ENCODE assay signal across 13 cellular contexts in genomic region chr7:110573862-110574528, GRCh38.
DNase-seq lines count a peak whose midpoint lies in the region; ATAC-seq lines count a peak whose summit lies in the region.
"Had no signal": no experiment of that assay in that cellular context is flagged by ENCODE, and none has a peak within 500 bp of the region (broad histone marks: within the 10 kb centered on the region; RNA-seq: fewer than 3 reads in every experiment).

No MANE protein-coding gene starts in this region.

- ATAC-seq in GM21786 (IDR thresholded peaks at IDR 0.05; ENCODE audit: unreplicated experiment): no peak
- ATAC-seq: activated CD8-positive, alpha-beta memory T cell treated with anti-CD3 and anti-CD28 coated beads, Interleukin-2, amount 10 ng/mL, durations not matched to agents 7 days and 5 days had no signal

- no peaks in the 10 kb centered on the region for H3K9me3 Mint-ChIP-seq in activated CD4-positive, alpha-beta T cell treated with anti-CD3 and anti-CD28 coated beads, Interleukin-2, amount 10 ng/mL, durations not matched to agents 7 days and 5 days

- H3K36me3 Mint-ChIP-seq in activated CD4-positive, alpha-beta T cell treated with anti-CD3 and anti-CD28 coated beads, Interleukin-2, amount 10 ng/mL, durations not matched to agents 7 days and 5 days (ENCODE audit: low read depth): no peaks in the 10 kb centered on the region
- H3K36me3 Mint-ChIP-seq: activated CD8-positive, alpha-beta memory T cell treated with anti-CD3 and anti-CD28 coated beads, Interleukin-2, amount 10 ng/mL, durations not matched to agents 7 days and 5 days had no signal

- H3K27me3 Mint-ChIP-seq in activated CD4-positive, alpha-beta T cell treated with anti-CD3 and anti-CD28 coated beads, Interleukin-2, amount 10 ng/mL, durations not matched to agents 7 days and 5 days: peaks cover 15% of the 10 kb centered on the region
- H3K27me3 Mint-ChIP-seq: activated CD8-positive, alpha-beta memory T cell treated with anti-CD3 and anti-CD28 coated beads, Interleukin-2, amount 10 ng/mL, durations not matched to agents 7 days and 5 days had no signal

- H3K4me3 Mint-ChIP-seq in activated CD4-positive, alpha-beta T cell treated with anti-CD3 and anti-CD28 coated beads, Interleukin-2, amount 10 ng/mL, durations not matched to agents 7 days and 5 days: no peak overlapping the region
- H3K4me3 Mint-ChIP-seq: activated CD8-positive, alpha-beta memory T cell treated with anti-CD3 and anti-CD28 coated beads, Interleukin-2, amount 10 ng/mL, durations not matched to agents 7 days and 5 days had no signal

- no peak overlapping the region for H3K27ac Mint-ChIP-seq in activated CD4-positive, alpha-beta T cell treated with anti-CD3 and anti-CD28 coated beads, Interleukin-2, amount 10 ng/mL, durations not matched to agents 7 days and 5 days
- H3K27ac Mint-ChIP-seq: activated CD8-positive, alpha-beta memory T cell treated with anti-CD3 and anti-CD28 coated beads, Interleukin-2, amount 10 ng/mL, durations not matched to agents 7 days and 5 days had no signal

- DNase-seq in GM04504 (ENCODE audit: low read depth) (peak; percentile 18), OCI-M1 (lab: John Stamatoyannopoulos, UW) (peak; percentile 35), dedifferentiated amniotic fluid mesenchymal stem cell (ENCODE audit: extremely low spot score) (peak; percentile 69), non-pigmented ciliary epithelial cell (ENCODE audit: low read depth) (peak; percentile 79), NCI-H2081 treated with DMSO at 0.1 percent for 48 hours (lab: John Stamatoyannopoulos, UW) (no peak), KG1 (lab: John Stamatoyannopoulos, UW) (no peak)
- DNase-seq in activated CD4-positive, alpha-beta T cell treated with anti-CD3 and anti-CD28 coated beads, Interleukin-2, amount 10 ng/mL, durations not matched to agents 7 days and 5 days: no peak
- DNase-seq: activated CD8-positive, alpha-beta memory T cell treated with anti-CD3 and anti-CD28 coated beads, Interleukin-2, amount 10 ng/mL, durations not matched to agents 7 days and 5 days; kidney; NCI-H1694 treated with DMSO at 0.1 percent for 48 hours; stimulated activated CD4-positive, alpha-beta T cell treated with anti-CD3 and anti-CD28 coated beads, Interleukin-15, amount 100 ng/mL, for 24 hours; T-helper 2 cell had no signal

- peaks cover 3% of the 10 kb centered on the region for H3K4me1 Mint-ChIP-seq in activated CD4-positive, alpha-beta T cell treated with anti-CD3 and anti-CD28 coated beads, Interleukin-2, amount 10 ng/mL, durations not matched to agents 7 days and 5 days
- H3K4me1 Mint-ChIP-seq: activated CD8-positive, alpha-beta memory T cell treated with anti-CD3 and anti-CD28 coated beads, Interleukin-2, amount 10 ng/mL, durations not matched to agents 7 days and 5 days had no signal

- CTCF ChIA-PET in activated CD4-positive, alpha-beta T cell treated with anti-CD3 and anti-CD28 coated beads, Interleukin-2, amount 10 ng/mL, durations not matched to agents 7 days and 5 days (lab: Charles Lee): no interaction called here

- POLR2A ChIA-PET in activated CD4-positive, alpha-beta T cell treated with anti-CD3 and anti-CD28 coated beads, Interleukin-2, amount 10 ng/mL, durations not matched to agents 7 days and 5 days (lab: Charles Lee): no interaction called here

Comparison
In these comparisons a context has a peak if more than half of its experiments do, and no peak if none do; other contexts are left out.
1. DNase-seq: peak in GM04504 (single experiment), OCI-M1 (single experiment), dedifferentiated amniotic fluid mesenchymal stem cell (single experiment) and non-pigmented ciliary epithelial cell (single experiment); none in NCI-H2081 treated with DMSO at 0.1 percent for 48 hours (single experiment), activated CD4-positive, alpha-beta T cell treated with anti-CD3 and anti-CD28 coated beads, Interleukin-2, amount 10 ng/mL, durations not matched to agents 7 days and 5 days (single experiment) and KG1 (single experiment).